Comparison of ENCODE assay signal across 10 cellular contexts in the genomic region with DNA sequence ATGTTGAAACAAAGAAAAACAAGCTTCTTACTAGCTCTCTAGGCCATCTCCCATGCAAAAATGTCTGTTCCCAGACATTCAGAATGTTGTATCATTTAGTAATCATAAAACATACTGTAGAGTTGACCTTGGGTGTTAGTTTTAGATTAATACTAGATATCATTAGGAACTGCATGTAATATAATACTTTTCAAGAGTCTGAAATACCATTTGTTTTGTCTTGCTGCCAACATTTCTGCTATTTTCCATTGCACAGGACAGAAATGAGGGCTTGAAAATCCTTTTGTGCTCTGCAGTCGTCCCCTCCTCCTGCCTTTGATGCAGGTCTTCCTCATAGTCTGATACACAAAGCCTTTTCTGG.
A peak's percentile ranks its signal among the peaks of the same experiment; 100 is the strongest.
DNase-seq lines count a peak whose midpoint lies in the region; ATAC-seq and TF ChIP-seq lines count a peak whose summit lies in the region.
"Had no signal": no experiment of that assay in that cellular context is flagged by ENCODE, and none has a peak within 500 bp of the region (broad histone marks: within the 10 kb centered on the region; RNA-seq: fewer than 3 reads in every experiment).

No MANE protein-coding gene starts in this region.

- no peak overlapping the region for H2AFZ ChIP-seq in OCI-LY7 (ENCODE audit: low read length)

- H3K4me1 ChIP-seq in body of pancreas = peaks cover 21% of the 10 kb centered on the region
- peaks cover 13% of the 10 kb centered on the region for H3K4me1 ChIP-seq in testis
- no peaks in the 10 kb centered on the region for H3K4me1 ChIP-seq in OCI-LY7 (ENCODE audit: insufficient read depth, low read length, poor library complexity, severe bottlenecking)

- no peaks in the 10 kb centered on the region for H3K36me3 ChIP-seq in body of pancreas (replicated peaks in 1 of 2; ENCODE audit: insufficient read depth in 1 of 2, low read depth in 2 of 2)
- no peaks in the 10 kb centered on the region for H3K36me3 ChIP-seq in testis (ENCODE audit: low read depth, missing control alignments)
- H3K36me3 ChIP-seq in OCI-LY7 (ENCODE audit: insufficient read depth, low read length) = no peaks in the 10 kb centered on the region

- no peak overlapping the region for H3K27ac Mint-ChIP-seq in activated CD8-positive, alpha-beta memory T cell treated with anti-CD3 and anti-CD28 coated beads, Interleukin-2, amount 10 ng/mL, durations not matched to agents 7 days and 5 days

- ATAC-seq in body of pancreas = peak; percentile 38
- ATAC-seq in activated CD8-positive, alpha-beta memory T cell treated with anti-CD3 and anti-CD28 coated beads, Interleukin-2, amount 10 ng/mL, durations not matched to agents 7 days and 5 days = no peak
- no peak for ATAC-seq in stimulated activated naive CD8-positive, alpha-beta T cell treated with anti-CD3 and anti-CD28 coated beads, Interleukin-15, Interleukin-2, amounts not matched to agents 100 U/mL and 50 U/mL, for 24 hours
- ATAC-seq in HG03095 (IDR thresholded peaks at IDR 0.05; ENCODE audit: unreplicated experiment) = no peak

- POLR2A ChIA-PET in OCI-LY7 (lab: Charles Lee) = interaction anchor here (0.6 to 0.7 kb wide), 2 partner anchors 171 to 307 kb away, joined by 3 read pairs; no protein-coding TSS in a partner anchor

- BruUV-seq in OCI-LY7 (replicated peaks; lab: Mats Ljungman, UMichigan) = no TSS peak

- TF ChIP-seq POLR2A in body of pancreas (IDR thresholded peaks at IDR 0.05) (no peak), testis (IDR thresholded peaks at IDR 0.05) (no peak)

- H3K9me2 ChIP-seq in OCI-LY7 (ENCODE audit: insufficient read depth, low read length) = no peaks in the 10 kb centered on the region

- H3K9me3 Mint-ChIP-seq in activated CD8-positive, alpha-beta memory T cell treated with anti-CD3 and anti-CD28 coated beads, Interleukin-2, amount 10 ng/mL, durations not matched to agents 7 days and 5 days (ENCODE audit: low read depth) = no peaks in the 10 kb centered on the region

- H4K20me1 ChIP-seq in OCI-LY7 (ENCODE audit: insufficient read depth, low read length) = no peaks in the 10 kb centered on the region

- intact Hi-C loops in body of pancreas (cut with DNase I) = no loop called here
- intact Hi-C loops in testis (cut with DNase I; ENCODE audit: low total_unique reads) = no loop called here
- intact Hi-C loops in OCI-LY7 (cut with micrococcal nuclease; ENCODE audit: unreplicated experiment) = no loop called here

- H3K79me2 ChIP-seq in OCI-LY7 (ENCODE audit: insufficient read depth, low read depth, low read length) = no peaks in the 10 kb centered on the region

- no peaks in the 10 kb centered on the region for H3K4me1 Mint-ChIP-seq in activated CD8-positive, alpha-beta memory T cell treated with anti-CD3 and anti-CD28 coated beads, Interleukin-2, amount 10 ng/mL, durations not matched to agents 7 days and 5 days

- no peak overlapping the region for H3K4me2 ChIP-seq in OCI-LY7 (ENCODE audit: low read length)

- no peaks in the 10 kb centered on the region for H3K36me3 Mint-ChIP-seq in activated CD8-positive, alpha-beta memory T cell treated with anti-CD3 and anti-CD28 coated beads, Interleukin-2, amount 10 ng/mL, durations not matched to agents 7 days and 5 days

- H3K4me3 ChIP-seq in body of pancreas (no peak overlapping the region), testis (no peak overlapping the region), OCI-LY7 (ENCODE audit: low read depth, low read length, poor library complexity, severe bottlenecking) (no peak overlapping the region)

- 0 to 19% methylated on average over 1 of the region's 1 CpG for WGBS in body of pancreas, 2 donors
- WGBS in testis, 2 donors = 23 to 31% methylated on average over 1 of the region's 1 CpG

- no peak overlapping the region for H3K4me3 Mint-ChIP-seq in activated CD8-positive, alpha-beta memory T cell treated with anti-CD3 and anti-CD28 coated beads, Interleukin-2, amount 10 ng/mL, durations not matched to agents 7 days and 5 days

- DNase-seq in M059J (ENCODE audit: low read depth) (peak; percentile 44), body of pancreas (no peak), kidney glomerular epithelial cell (lab: John Stamatoyannopoulos, UW) (peak; percentile 88), testis (no peak), OCI-LY7 (ENCODE audit: low spot score) (no peak)
- no peak for DNase-seq in activated CD8-positive, alpha-beta memory T cell treated with anti-CD3 and anti-CD28 coated beads, Interleukin-2, amount 10 ng/mL, durations not matched to agents 7 days and 5 days
- no peak for DNase-seq in stimulated activated naive CD8-positive, alpha-beta T cell treated with anti-CD3 and anti-CD28 coated beads, Interleukin-15, Interleukin-2, amounts not matched to agents 100 U/mL and 50 U/mL, for 24 hours
- DNase-seq: activated effector memory CD4-positive, alpha-beta T cell treated with Interleukin-2 at 50 U/mL for 16 hours; NCI-H446 had no signal

- H3K27me3 ChIP-seq in body of pancreas (no peaks in the 10 kb centered on the region), testis (no peaks in the 10 kb centered on the region)

- no peaks in the 10 kb centered on the region for H3K27me3 Mint-ChIP-seq in activated CD8-positive, alpha-beta memory T cell treated with anti-CD3 and anti-CD28 coated beads, Interleukin-2, amount 10 ng/mL, durations not matched to agents 7 days and 5 days

- TF ChIP-seq CTCF in body of pancreas (IDR thresholded peaks at IDR 0.05) (no peak), testis (IDR thresholded peaks at IDR 0.05) (no peak), OCI-LY7 (conservative IDR thresholded peaks at IDR 0.05; ENCODE audit: low read length) (no peak)

- no peaks in the 10 kb centered on the region for H3K9me3 ChIP-seq in body of pancreas
- H3K9me3 ChIP-seq in testis = no peaks in the 10 kb centered on the region
- no peaks in the 10 kb centered on the region for H3K9me3 ChIP-seq in OCI-LY7 (ENCODE audit: low read length)

- CTCF ChIA-PET in activated CD8-positive, alpha-beta memory T cell treated with anti-CD3 and anti-CD28 coated beads, Interleukin-2, amount 10 ng/mL, durations not matched to agents 7 days and 5 days (lab: Charles Lee) = no interaction called here
- CTCF ChIA-PET in OCI-LY7 (lab: Charles Lee; ENCODE audit: unreplicated experiment) = no interaction called here

- H3K27ac ChIP-seq in body of pancreas (peak overlapping the region in 3 of 4 donors; percentile 22 to 51 (median 49)), testis (peak overlapping the region; percentile 26 to 61), OCI-LY7 (ENCODE audit: low read depth, low read length, poor library complexity, severe bottlenecking) (no peak overlapping the region)

Comparison
In these comparisons a context has a peak if more than half of its experiments do, and no peak if none do; other contexts are left out.
1. DNase-seq: peak in M059J (single experiment) and kidney glomerular epithelial cell (single experiment); none in body of pancreas (0 of 4), testis (single experiment), activated CD8-positive, alpha-beta memory T cell treated with anti-CD3 and anti-CD28 coated beads, Interleukin-2, amount 10 ng/mL, durations not matched to agents 7 days and 5 days (single experiment), stimulated activated naive CD8-positive, alpha-beta T cell treated with anti-CD3 and anti-CD28 coated beads, Interleukin-15, Interleukin-2, amounts not matched to agents 100 U/mL and 50 U/mL, for 24 hours (single experiment) and OCI-LY7 (single experiment).